ENCODE assay signal across 11 cellular contexts in genomic region chr2:113376935-113377445, GRCh38.
A peak's percentile ranks its signal among the peaks of the same experiment; 100 is the strongest.
DNase-seq lines count a peak whose midpoint lies in the region; ATAC-seq and TF ChIP-seq lines count a peak whose summit lies in the region.
"Had no signal": no experiment of that assay in that cellular context is flagged by ENCODE, and none has a peak within 500 bp of the region (broad histone marks: within the 10 kb centered on the region; RNA-seq: fewer than 3 reads in every experiment).

No MANE protein-coding gene starts in this region.

- no peaks in the 10 kb centered on the region for H4K20me1 ChIP-seq in MM.1S (ENCODE audit: insufficient read depth, low read length)

- no peak overlapping the region for H3K4me3 ChIP-seq in MM.1S (ENCODE audit: low read length)

- H3K36me3 ChIP-seq in MM.1S (replicated peaks; ENCODE audit: insufficient read depth, low read length): no peaks in the 10 kb centered on the region

- H3K4me1 Mint-ChIP-seq in activated T-cell treated with anti-CD3 and anti-CD28 coated beads, Interleukin-2, amount 50 U/mL, for 72 hours (ENCODE audit: low read depth): peaks cover 14% of the 10 kb centered on the region
- H3K4me1 Mint-ChIP-seq in stimulated activated naive CD8-positive, alpha-beta T cell treated with anti-CD3 and anti-CD28 coated beads, Interleukin-15, amount 100 ng/mL, for 72 hours: peaks cover 14% of the 10 kb centered on the region

- H3K79me2 ChIP-seq in MM.1S (ENCODE audit: low read length): no peaks in the 10 kb centered on the region

- DNase-seq in activated T-cell treated with anti-CD3 and anti-CD28 coated beads, Interleukin-2, amount 50 U/mL, for 72 hours: no peak
- no peak for DNase-seq in activated T-cell treated with anti-CD3 and anti-CD28 coated beads, Interleukin-2, amount 50 U/mL, for 1 hour
- DNase-seq in MM.1S (peak; percentile 63), NCI-H1436 (lab: John Stamatoyannopoulos, UW) (no peak), T-helper 1 cell (no peak), NCI-H128 (lab: John Stamatoyannopoulos, UW; ENCODE audit: unreplicated experiment) (no peak)
- DNase-seq in stimulated activated naive CD8-positive, alpha-beta T cell treated with anti-CD3 and anti-CD28 coated beads, Interleukin-15, amount 100 ng/mL, for 72 hours: no peak
- DNase-seq: effector memory CD4-positive, alpha-beta T cell; stimulated activated naive CD4-positive, alpha-beta T cell treated with Interleukin-2 at 50 U/mL for 16 hours had no signal

- H3K9me3 ChIP-seq in MM.1S (replicated peaks; ENCODE audit: insufficient read depth, low read length): no peaks in the 10 kb centered on the region

- H3K27ac Mint-ChIP-seq in activated T-cell treated with anti-CD3 and anti-CD28 coated beads, Interleukin-2, amount 50 U/mL, for 72 hours: peak overlapping the region; percentile 80
- peak overlapping the region in 1 of 2 donors; percentile 44 for H3K27ac Mint-ChIP-seq in stimulated activated naive CD8-positive, alpha-beta T cell treated with anti-CD3 and anti-CD28 coated beads, Interleukin-15, amount 100 ng/mL, for 72 hours

- no peaks in the 10 kb centered on the region for H3K9me3 Mint-ChIP-seq in activated T-cell treated with anti-CD3 and anti-CD28 coated beads, Interleukin-2, amount 50 U/mL, for 72 hours
- no peaks in the 10 kb centered on the region for H3K9me3 Mint-ChIP-seq in stimulated activated naive CD8-positive, alpha-beta T cell treated with anti-CD3 and anti-CD28 coated beads, Interleukin-15, amount 100 ng/mL, for 72 hours

- TF ChIP-seq CTCF in MM.1S (IDR thresholded peaks at IDR 0.05; ENCODE audit: low read length): no peak

- H3K36me3 Mint-ChIP-seq in activated T-cell treated with anti-CD3 and anti-CD28 coated beads, Interleukin-2, amount 50 U/mL, for 72 hours (ENCODE audit: insufficient read depth in 2 of 2): no peaks in the 10 kb centered on the region

- no peaks in the 10 kb centered on the region for H3K27me3 Mint-ChIP-seq in activated T-cell treated with anti-CD3 and anti-CD28 coated beads, Interleukin-2, amount 50 U/mL, for 72 hours (ENCODE audit: low read depth)
- peaks cover 12% of the 10 kb centered on the region for H3K27me3 Mint-ChIP-seq in stimulated activated naive CD8-positive, alpha-beta T cell treated with anti-CD3 and anti-CD28 coated beads, Interleukin-15, amount 100 ng/mL, for 72 hours

- peak overlapping the region; percentile 31; the same call in 1 of the 2 replicates for H3K4me2 ChIP-seq in MM.1S (ENCODE audit: low read depth, low read length)

- H3K4me1 ChIP-seq in MM.1S (ENCODE audit: low read length): peaks cover 13% of the 10 kb centered on the region

- H3K9me2 ChIP-seq in MM.1S (replicated peaks; ENCODE audit: insufficient read depth, low read length): no peaks in the 10 kb centered on the region

- peaks cover 5% of the 10 kb centered on the region; the same call in 1 of the 2 replicates for H3F3A ChIP-seq in MM.1S (ENCODE audit: insufficient read depth, low read length)

- H2AFZ ChIP-seq in MM.1S (ENCODE audit: low read length): peak overlapping the region; percentile 59

- peak overlapping the region in 1 of 2 donors; percentile 31 for H3K4me3 Mint-ChIP-seq in activated T-cell treated with anti-CD3 and anti-CD28 coated beads, Interleukin-2, amount 50 U/mL, for 72 hours
- peak overlapping the region in 1 of 2 donors; percentile 25 for H3K4me3 Mint-ChIP-seq in stimulated activated naive CD8-positive, alpha-beta T cell treated with anti-CD3 and anti-CD28 coated beads, Interleukin-15, amount 100 ng/mL, for 72 hours

- peak; percentile 72 to 80 for ATAC-seq in activated T-cell treated with anti-CD3 and anti-CD28 coated beads, Interleukin-2, amount 50 U/mL, for 72 hours (replicated peaks in 1 of 2)
- ATAC-seq in HG02642 (IDR thresholded peaks at IDR 0.05; ENCODE audit: poor library complexity, unreplicated experiment): peak; percentile 86
- peak; percentile 88 for ATAC-seq in stimulated activated naive CD8-positive, alpha-beta T cell treated with anti-CD3 and anti-CD28 coated beads, Interleukin-15, amount 100 ng/mL, for 72 hours

- H3K27ac ChIP-seq in MM.1S (ENCODE audit: low read length): peak overlapping the region; percentile 52
- H3K27ac ChIP-seq: RWPE1 had no signal

- 0 out of 2 replicates have a peak overlapping the region, but pooled peaks have one; percentile 0 for H3K9ac ChIP-seq in MM.1S (ENCODE audit: low read length)

- H3K27me3 ChIP-seq in MM.1S (replicated peaks; ENCODE audit: insufficient read depth, low read length): no peaks in the 10 kb centered on the region
